ENCODE assay signal across 10 cellular contexts in the genomic region with DNA sequence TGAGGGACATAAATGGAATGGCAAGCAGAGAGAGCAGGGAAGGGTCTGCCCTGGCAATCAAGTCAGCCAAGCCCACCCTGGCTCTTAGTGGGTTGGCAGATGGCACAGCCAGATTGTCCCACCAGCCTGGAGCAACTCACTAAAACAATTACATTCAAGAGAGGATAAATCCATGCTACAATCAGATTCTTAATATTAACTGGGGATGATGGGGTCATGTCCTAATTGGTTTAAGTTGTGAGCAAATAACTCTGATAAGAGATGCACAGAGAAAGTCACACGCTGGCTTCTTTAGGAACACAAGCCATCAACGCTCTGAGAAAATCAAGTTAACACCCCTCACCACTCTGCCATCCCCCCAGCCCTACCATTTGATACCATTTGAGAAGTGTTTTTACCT. TPM values are rescaled to one million over a fixed set of nuclear protein-coding genes. Genes with fewer than 3 reads are reported as not detected.
"Had no signal": no experiment of that assay in that cellular context is flagged by ENCODE, and none has a peak within 500 bp of the region (broad histone marks: within the 10 kb centered on the region; RNA-seq: fewer than 3 reads in every experiment).

No MANE protein-coding gene starts in this region.

- DNase-seq: activated CD4-positive, alpha-beta T cell treated with anti-CD3 and anti-CD28 coated beads for 48 hours; activated naive CD4-positive, alpha-beta T cell; aorta; esophagus squamous epithelium; foreskin fibroblast; heart left ventricle; mammary epithelial cell; tibial artery had no signal

- H3K36me3 ChIP-seq: esophagus squamous epithelium, heart left ventricle had no signal

- ATAC-seq: heart left ventricle had no signal

- H3K4me3 ChIP-seq: esophagus squamous epithelium, heart left ventricle, skin epidermis, tibial artery had no signal

- H3K27ac Mint-ChIP-seq: activated T-helper 1 cell treated with anti-CD3 and anti-CD28 coated beads, Interleukin-12 subunit alpha, Interleukin-12 subunit beta, Interleukin-2, Interleukin-4 antibody, amounts not matched to agents 30 ng/mL and 10 ng/mL and 1 ng/mL, durations not matched to agents 14 hours and 24 hours and 36 hours had no signal

- H3K9me3 Mint-ChIP-seq: activated T-helper 1 cell treated with anti-CD3 and anti-CD28 coated beads, Interleukin-12 subunit alpha, Interleukin-12 subunit beta, Interleukin-2, Interleukin-4 antibody, amounts not matched to agents 30 ng/mL and 10 ng/mL and 1 ng/mL, durations not matched to agents 14 hours and 24 hours and 36 hours had no signal

- H3K27me3 ChIP-seq: esophagus squamous epithelium, heart left ventricle, tibial artery had no signal

- H3K9me3 ChIP-seq: esophagus squamous epithelium, heart left ventricle, tibial artery had no signal

RNA-seq across cellular contexts. Expression of a gene that starts 2.7 kb away (rescaled TPM):
- polyA plus RNA-seq: mammary epithelial cell had no signal
